Comparison of ENCODE assay signal across 10 cellular contexts in the genomic region with DNA sequence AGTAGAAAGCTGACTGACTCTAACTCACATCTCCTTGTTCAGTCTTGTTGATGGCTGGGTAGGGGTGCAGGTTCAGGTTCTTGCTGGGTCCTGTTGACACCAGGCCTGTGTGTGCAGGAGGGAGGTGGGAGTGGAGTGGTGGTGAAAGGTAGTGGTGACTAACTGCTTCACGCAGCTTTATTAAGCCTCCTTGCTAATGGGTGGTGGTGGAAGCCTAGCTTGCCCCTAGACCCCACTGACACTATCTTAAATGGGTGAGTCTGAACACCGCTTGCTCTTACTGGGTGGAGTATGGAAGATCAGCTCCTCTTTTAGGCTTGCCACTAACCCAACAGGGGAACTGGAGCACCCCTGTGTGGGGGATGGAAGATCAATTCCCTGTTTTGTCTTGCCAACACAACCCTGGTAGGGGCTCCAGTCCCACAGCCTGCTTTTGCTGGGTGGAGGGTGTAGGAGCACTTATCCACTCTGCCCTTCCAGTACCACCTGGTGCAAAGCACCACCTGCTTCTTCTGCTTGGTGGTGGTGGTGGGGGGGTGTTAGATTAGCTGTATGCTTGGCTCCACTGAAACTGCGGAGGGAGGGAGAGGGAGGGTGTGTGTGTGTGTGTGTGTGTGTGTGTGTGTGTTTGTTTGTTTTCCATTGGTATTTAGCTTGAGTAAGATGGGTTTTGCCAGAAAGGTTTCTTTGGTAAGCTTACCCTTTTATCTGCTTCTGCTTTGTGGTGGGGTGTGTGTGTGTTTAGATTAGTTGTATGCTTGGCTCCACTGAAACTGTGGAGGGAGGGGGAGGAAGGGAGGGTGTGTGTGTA. TPM values are rescaled to one million over a fixed set of nuclear protein-coding genes. Genes with fewer than 3 reads are reported as not detected.
DNase-seq lines count a peak whose midpoint lies in the region; ATAC-seq, FAIRE-seq and TF ChIP-seq lines count a peak whose summit lies in the region.
"Had no signal": no experiment of that assay in that cellular context is flagged by ENCODE, and none has a peak within 500 bp of the region (broad histone marks: within the 10 kb centered on the region; RNA-seq: fewer than 3 reads in every experiment).

No MANE protein-coding gene starts in this region.

- H3K36me3 Mint-ChIP-seq in astrocyte (ENCODE audit: low read depth, unreplicated experiment), result peaks cover 4% of the 10 kb centered on the region
- peaks cover 5 to 37% of the 10 kb centered on the region in 2 donors for H3K36me3 Mint-ChIP-seq in stimulated activated naive B cell treated with anti-CD40 and anti-IgM and Interleukin-4, amounts not matched to agents 10 μg/mL and 1 μg/mL and 100 μg/mL, for 72 hours

- peak; percentile 89 to 92 for ATAC-seq in stimulated activated naive B cell treated with anti-CD40 and anti-IgM and Interleukin-4, amounts not matched to agents 10 μg/mL and 1 μg/mL and 100 μg/mL, for 72 hours (replicated peaks)

- H3K4me1 Mint-ChIP-seq in astrocyte (ENCODE audit: low read depth, unreplicated experiment), result peaks cover 9% of the 10 kb centered on the region
- H3K4me1 Mint-ChIP-seq in stimulated activated naive B cell treated with anti-CD40 and anti-IgM and Interleukin-4, amounts not matched to agents 10 μg/mL and 1 μg/mL and 100 μg/mL, for 72 hours, result peaks cover 36 to 47% of the 10 kb centered on the region in 2 donors

- H2AFZ ChIP-seq in astrocyte (ENCODE audit: low read depth, low read length), result no peak overlapping the region

- peaks cover 3% of the 10 kb centered on the region for H3K9me3 Mint-ChIP-seq in astrocyte (ENCODE audit: unreplicated experiment)
- peaks cover 3 to 13% of the 10 kb centered on the region in 2 donors for H3K9me3 Mint-ChIP-seq in stimulated activated naive B cell treated with anti-CD40 and anti-IgM and Interleukin-4, amounts not matched to agents 10 μg/mL and 1 μg/mL and 100 μg/mL, for 72 hours

- TF ChIP-seq CTCF in astrocyte (IDR thresholded peaks at IDR 0.05; ENCODE audit: insufficient read depth, low read depth, low read length), result no peak

- H3K9ac ChIP-seq in astrocyte (ENCODE audit: low read length), result no peak overlapping the region

- H3K27me3 Mint-ChIP-seq in astrocyte (ENCODE audit: low read depth, unreplicated experiment), result no peaks in the 10 kb centered on the region
- H3K27me3 Mint-ChIP-seq in stimulated activated naive B cell treated with anti-CD40 and anti-IgM and Interleukin-4, amounts not matched to agents 10 μg/mL and 1 μg/mL and 100 μg/mL, for 72 hours, result no peaks in the 10 kb centered on the region

- H3K79me2 ChIP-seq in astrocyte (ENCODE audit: insufficient read depth, low read length), result peaks cover 90% of the 10 kb centered on the region

- no peak overlapping the region for H3K4me3 ChIP-seq in astrocyte (ENCODE audit: insufficient read depth, low read depth, low read length)
- H3K4me3 ChIP-seq: lung, SJCRH30 had no signal

- no peak overlapping the region for H3K4me3 Mint-ChIP-seq in astrocyte (ENCODE audit: unreplicated experiment)
- H3K4me3 Mint-ChIP-seq in stimulated activated naive B cell treated with anti-CD40 and anti-IgM and Interleukin-4, amounts not matched to agents 10 μg/mL and 1 μg/mL and 100 μg/mL, for 72 hours, result peak overlapping the region; percentile 22 to 61

- H3K4me2 ChIP-seq in astrocyte (ENCODE audit: low read length), result no peak overlapping the region

- no peak for FAIRE-seq in astrocyte (lab: Jason Lieb, UNC)

- no peak overlapping the region for H3K27ac ChIP-seq in astrocyte (ENCODE audit: low read depth, low read length)
- H3K27ac ChIP-seq: SJCRH30 had no signal

- H4K20me1 ChIP-seq in astrocyte (ENCODE audit: insufficient read depth, low read length), result peaks cover 44% of the 10 kb centered on the region

- H3K27me3 ChIP-seq in astrocyte (ENCODE audit: insufficient read depth, low read length), result no peaks in the 10 kb centered on the region
- H3K27me3 ChIP-seq: SJCRH30 had no signal

- H3K27ac Mint-ChIP-seq in astrocyte (ENCODE audit: unreplicated experiment), result no peak overlapping the region
- H3K27ac Mint-ChIP-seq in stimulated activated naive B cell treated with anti-CD40 and anti-IgM and Interleukin-4, amounts not matched to agents 10 μg/mL and 1 μg/mL and 100 μg/mL, for 72 hours, result peak overlapping the region; percentile 27

- H3K9me3 ChIP-seq in astrocyte (ENCODE audit: insufficient read depth, low read depth, low read length), result no peaks in the 10 kb centered on the region
- H3K9me3 ChIP-seq: SJCRH30 had no signal

- DNase-seq in activated gamma-delta T cell treated with Interleukin-2 at 50 U/mL for 16 hours (peak; percentile 4), activated gamma-delta T cell (lab: John Stamatoyannopoulos, UW) (no peak), NCI-H146 (lab: John Stamatoyannopoulos, UW) (peak; percentile 54), astrocyte (ENCODE audit: low read depth) (peak; percentile 46), EL (no peak), GM03348 (ENCODE audit: low spot score) (no peak), LoVo (ENCODE audit: low spot score) (no peak)
- peak; percentile 58 for DNase-seq in stimulated activated naive B cell treated with anti-CD40 and anti-IgM and Interleukin-4, amounts not matched to agents 10 μg/mL and 1 μg/mL and 100 μg/mL, for 72 hours
- DNase-seq: SJCRH30 had no signal

- H3K4me1 ChIP-seq in astrocyte (ENCODE audit: insufficient read depth, low read length), result peaks cover 5% of the 10 kb centered on the region
- H3K4me1 ChIP-seq: SJCRH30 had no signal

- no peaks in the 10 kb centered on the region for H3K36me3 ChIP-seq in astrocyte (ENCODE audit: insufficient read depth, low read length)
- H3K36me3 ChIP-seq: SJCRH30 had no signal

RNA-seq across cellular contexts. Expression of a gene that starts 25.6 kb away (rescaled TPM):
- total RNA-seq in astrocyte, result 33.6 and 44.0 TPM in 2 replicates

RNA-seq across cellular contexts. Expression of a gene that starts 54.8 kb away (rescaled TPM):
- not detected in 2 replicates for total RNA-seq in astrocyte
- total RNA-seq: lung, SJCRH30 had no signal

Comparison
In these comparisons a context has a peak if more than half of its experiments do, and no peak if none do; other contexts are left out.
1. DNase-seq: peak in activated gamma-delta T cell treated with Interleukin-2 at 50 U/mL for 16 hours (single experiment), NCI-H146 (single experiment), astrocyte (single experiment) and stimulated activated naive B cell treated with anti-CD40 and anti-IgM and Interleukin-4, amounts not matched to agents 10 μg/mL and 1 μg/mL and 100 μg/mL, for 72 hours (single experiment); none in activated gamma-delta T cell (single experiment), EL (single experiment), GM03348 (single experiment) and LoVo (single experiment).